Comparison of ENCODE assay signal across 19 cellular contexts in genomic region chr2:232541961-232542714, GRCh38. TPM values are rescaled to one million over a fixed set of nuclear protein-coding genes. Genes with fewer than 3 reads are reported as not detected.
"Had no signal": no experiment of that assay in that cellular context is flagged by ENCODE, and none has a peak within 500 bp of the region (broad histone marks: within the 10 kb centered on the region; RNA-seq: fewer than 3 reads in every experiment).

No MANE protein-coding gene starts in this region.

- H3K27ac ChIP-seq: lower lobe of right lung, pancreas, transverse colon had no signal

- ATAC-seq: activated T-cell treated with anti-CD3 and anti-CD28 coated beads, Interleukin-2, amount 50 U/mL, for 72 hours; lower lobe of right lung; pancreas had no signal

- H3K9me3 ChIP-seq: lower lobe of right lung, pancreas, SK-N-SH, transverse colon had no signal

- H3K27ac Mint-ChIP-seq: activated naive CD8-positive, alpha-beta T cell treated with anti-CD3 and anti-CD28 coated beads, Interleukin-2, amount 50 U/mL, for 24 hours; activated T-cell treated with anti-CD3 and anti-CD28 coated beads, Interleukin-2, amount 50 U/mL, for 72 hours; mesothelial cell of epicardium had no signal

- H3K4me1 ChIP-seq: lower lobe of right lung, pancreas, transverse colon had no signal

- DNase-seq: activated CD8-positive, alpha-beta memory T cell treated with anti-CD3 and anti-CD28 coated beads, Interleukin-2, amount 50 U/mL, for 48 hours; activated naive CD4-positive, alpha-beta T cell; activated naive CD8-positive, alpha-beta T cell treated with anti-CD3 and anti-CD28 coated beads, Interleukin-2, amount 50 U/mL, for 24 hours; activated T-cell treated with anti-CD3 and anti-CD28 coated beads, Interleukin-2, amount 50 U/mL, for 72 hours; cerebellar nuclear complex; dermis blood vessel endothelial cell; left colon; stimulated activated CD4-positive, alpha-beta T cell treated with anti-CD3 and anti-CD28 coated beads, Interleukin-4, amount 100 ng/mL, for 1 hour; stimulated activated naive CD4-positive, alpha-beta T cell treated with Interleukin-2 at 50 U/mL for 16 hours; T-cell; transverse colon had no signal

- H3K36me3 ChIP-seq: lower lobe of right lung, pancreas, transverse colon had no signal

- H3K4me2 ChIP-seq: SK-N-SH had no signal

- H3K4me3 Mint-ChIP-seq: activated naive CD8-positive, alpha-beta T cell treated with anti-CD3 and anti-CD28 coated beads, Interleukin-2, amount 50 U/mL, for 24 hours; activated T-cell treated with anti-CD3 and anti-CD28 coated beads, Interleukin-2, amount 50 U/mL, for 72 hours; mesothelial cell of epicardium; T-cell had no signal

- H3K9me3 Mint-ChIP-seq: activated naive CD8-positive, alpha-beta T cell treated with anti-CD3 and anti-CD28 coated beads, Interleukin-2, amount 50 U/mL, for 24 hours; activated T-cell treated with anti-CD3 and anti-CD28 coated beads, Interleukin-2, amount 50 U/mL, for 72 hours; T-cell had no signal

- H3K9ac ChIP-seq: SK-N-SH had no signal

- H3K4me3 ChIP-seq: lower lobe of right lung, pancreas, transverse colon had no signal

- H3K27me3 ChIP-seq: pancreas had no signal

- FAIRE-seq: frontal cortex, pancreas had no signal

RNA-seq across cellular contexts. Expression of gene CHRNG, which starts 2.6 kb away (rescaled TPM):
- total RNA-seq: activated T-cell treated with anti-CD3 and anti-CD28 coated beads, Interleukin-2, amount 50 U/mL, for 72 hours; aorta; dermis blood vessel endothelial cell; epithelial cell of proximal tubule; frontal cortex; left colon; lower lobe of right lung; mesothelial cell of epicardium; pancreas; renal cortical epithelial cell; T-cell; transverse colon had no signal
- polyA plus RNA-seq: aorta, pancreas, SK-N-SH had no signal

RNA-seq across cellular contexts. Expression of gene CHRND, which starts 16.2 kb away (rescaled TPM):
- total RNA-seq: activated T-cell treated with anti-CD3 and anti-CD28 coated beads, Interleukin-2, amount 50 U/mL, for 72 hours; aorta; dermis blood vessel endothelial cell; epithelial cell of proximal tubule; frontal cortex; left colon; lower lobe of right lung; mesothelial cell of epicardium; renal cortical epithelial cell; T-cell; transverse colon had no signal
- polyA plus RNA-seq: aorta had no signal

RNA-seq across cellular contexts. Expression of gene PRSS56, which starts 21.9 kb away (rescaled TPM):
- total RNA-seq: aorta, dermis blood vessel endothelial cell, epithelial cell of proximal tubule, left colon, lower lobe of right lung, mesothelial cell of epicardium, pancreas, renal cortical epithelial cell, T-cell, transverse colon had no signal
- polyA plus RNA-seq: aorta, SK-N-SH had no signal
